Comparison of ENCODE assay signal across 27 cellular contexts in the genomic region with DNA sequence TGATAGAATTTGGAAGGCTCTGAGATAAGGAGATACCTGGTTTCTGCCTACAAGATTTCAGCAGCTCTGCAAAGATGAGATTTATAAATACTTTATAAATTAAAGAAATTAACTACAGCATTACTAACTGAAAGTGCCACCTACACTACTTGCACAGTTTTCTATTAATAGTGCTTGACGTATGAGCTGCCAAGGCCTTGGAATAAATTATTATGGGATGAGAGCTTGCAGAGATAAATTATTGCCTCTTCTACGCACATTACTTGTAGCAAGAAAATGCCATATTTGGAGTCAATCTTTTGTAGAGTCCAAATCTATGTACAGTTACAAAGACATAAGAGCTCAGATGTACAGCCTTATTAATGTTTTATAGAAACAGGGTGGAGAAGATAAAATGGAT.
"Had no signal": no experiment of that assay in that cellular context is flagged by ENCODE, and none has a peak within 500 bp of the region (broad histone marks: within the 10 kb centered on the region; RNA-seq: fewer than 3 reads in every experiment).

No MANE protein-coding gene starts in this region.

- H3K27me3 ChIP-seq: brain microvascular endothelial cell, cardiac muscle cell, SJCRH30 had no signal

- H3K36me3 ChIP-seq: brain microvascular endothelial cell, cardiac muscle cell, SJCRH30, WERI-Rb-1 had no signal

- H3K4me3 ChIP-seq: cardiac muscle cell, SJCRH30 had no signal

- H3K4me2 ChIP-seq: SK-N-SH had no signal

- ATAC-seq: activated CD4-positive, alpha-beta T cell treated with anti-CD3 and anti-CD28 coated beads for 36 hours; activated T-helper 17 cell treated with anti-CD3 and anti-CD28 coated beads, Interleukin-2, amount 50 U/mL, for 72 hours; Panc1; Right ventricle myocardium inferior had no signal

- DNase-seq: activated CD4-positive, alpha-beta memory T cell treated with anti-CD3 and anti-CD28 coated beads, Interleukin-2, amount 10 ng/mL, durations not matched to agents 7 days and 5 days; activated CD4-positive, alpha-beta T cell treated with anti-CD3 and anti-CD28 coated beads for 36 hours; activated CD4-positive, alpha-beta T cell treated with anti-CD3 and anti-CD28 coated beads, Interleukin-2, amount 50 U/mL, for 1 hour; activated gamma-delta T cell; activated naive CD4-positive, alpha-beta T cell treated with anti-CD3 and anti-CD28 coated beads, Interleukin-2, amount 10 ng/mL, durations not matched to agents 7 days and 5 days; activated naive CD8-positive, alpha-beta T cell treated with anti-CD3 and anti-CD28 coated beads for 36 hours; activated T-cell treated with anti-CD3 and anti-CD28 coated beads for 4 hours; activated T-cell treated with anti-CD3 and anti-CD28 coated beads, Interleukin-2, amount 50 U/mL, for 48 hours; brain microvascular endothelial cell; Karpas-422; MM.1S; NCI-H1105 treated with DMSO at 0.1 percent for 48 hours; NCI-H1436 treated with DMSO at 0.1 percent for 48 hours; NCI-H187; NCI-H2081; NCI-H526 treated with DMSO at 0.1 percent for 48 hours; NCI-H82; OCI-M1; RPMI8226; SJCRH30; SK-N-SH; T-helper 1 cell; WERI-Rb-1 had no signal

- H3K27ac ChIP-seq: brain microvascular endothelial cell, cardiac muscle cell, SJCRH30, WERI-Rb-1 had no signal

- H3K9ac ChIP-seq: SK-N-SH had no signal

- H3K9me3 ChIP-seq: SJCRH30, SK-N-SH had no signal
